ENCODE assay signal across 1 cellular context in the genomic region with DNA sequence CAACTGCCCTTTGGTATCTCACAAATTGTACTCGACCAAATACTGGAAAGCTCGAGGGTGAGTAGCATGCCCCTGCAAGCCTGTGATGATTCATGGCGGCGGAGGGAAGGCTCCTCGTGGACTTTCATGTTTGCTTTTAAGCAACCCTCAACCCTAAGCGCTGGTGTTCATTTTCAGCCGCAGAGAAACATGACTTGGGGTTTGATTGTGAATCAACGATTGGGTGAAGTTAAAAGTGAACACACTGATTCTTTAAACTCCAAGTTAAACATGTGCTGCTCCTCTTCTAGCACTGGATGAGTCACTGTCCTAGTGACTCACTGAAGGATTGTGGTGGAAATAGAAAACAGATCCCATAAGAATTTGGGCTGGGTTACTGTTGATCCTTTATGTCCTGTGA.
TF ChIP-seq lines count a peak whose summit lies in the region.

No MANE protein-coding gene starts in this region.

TF ChIP-seq in HepG2, 621 proteins besides CTCF, POLR2A, EP300 and RAD21 (continues in another document):
- no peak for TF ChIP-seq CHCHD3 (CRISPR knock-in tag; IDR thresholded peaks at IDR 0.05)
- TF ChIP-seq MED1 (CRISPR knock-in tag; IDR thresholded peaks at IDR 0.05) = no peak
- no peak for TF ChIP-seq ZFP36L2 (CRISPR knock-in tag; IDR thresholded peaks at IDR 0.05)
- TF ChIP-seq FOXA3 (CRISPR knock-in tag; IDR thresholded peaks at IDR 0.05) = peak; percentile 71
- TF ChIP-seq HOXA3 (CRISPR knock-in tag; IDR thresholded peaks at IDR 0.05) = peak; percentile 20; the same call in 1 of the 2 replicates
- TF ChIP-seq, protein P1, sequence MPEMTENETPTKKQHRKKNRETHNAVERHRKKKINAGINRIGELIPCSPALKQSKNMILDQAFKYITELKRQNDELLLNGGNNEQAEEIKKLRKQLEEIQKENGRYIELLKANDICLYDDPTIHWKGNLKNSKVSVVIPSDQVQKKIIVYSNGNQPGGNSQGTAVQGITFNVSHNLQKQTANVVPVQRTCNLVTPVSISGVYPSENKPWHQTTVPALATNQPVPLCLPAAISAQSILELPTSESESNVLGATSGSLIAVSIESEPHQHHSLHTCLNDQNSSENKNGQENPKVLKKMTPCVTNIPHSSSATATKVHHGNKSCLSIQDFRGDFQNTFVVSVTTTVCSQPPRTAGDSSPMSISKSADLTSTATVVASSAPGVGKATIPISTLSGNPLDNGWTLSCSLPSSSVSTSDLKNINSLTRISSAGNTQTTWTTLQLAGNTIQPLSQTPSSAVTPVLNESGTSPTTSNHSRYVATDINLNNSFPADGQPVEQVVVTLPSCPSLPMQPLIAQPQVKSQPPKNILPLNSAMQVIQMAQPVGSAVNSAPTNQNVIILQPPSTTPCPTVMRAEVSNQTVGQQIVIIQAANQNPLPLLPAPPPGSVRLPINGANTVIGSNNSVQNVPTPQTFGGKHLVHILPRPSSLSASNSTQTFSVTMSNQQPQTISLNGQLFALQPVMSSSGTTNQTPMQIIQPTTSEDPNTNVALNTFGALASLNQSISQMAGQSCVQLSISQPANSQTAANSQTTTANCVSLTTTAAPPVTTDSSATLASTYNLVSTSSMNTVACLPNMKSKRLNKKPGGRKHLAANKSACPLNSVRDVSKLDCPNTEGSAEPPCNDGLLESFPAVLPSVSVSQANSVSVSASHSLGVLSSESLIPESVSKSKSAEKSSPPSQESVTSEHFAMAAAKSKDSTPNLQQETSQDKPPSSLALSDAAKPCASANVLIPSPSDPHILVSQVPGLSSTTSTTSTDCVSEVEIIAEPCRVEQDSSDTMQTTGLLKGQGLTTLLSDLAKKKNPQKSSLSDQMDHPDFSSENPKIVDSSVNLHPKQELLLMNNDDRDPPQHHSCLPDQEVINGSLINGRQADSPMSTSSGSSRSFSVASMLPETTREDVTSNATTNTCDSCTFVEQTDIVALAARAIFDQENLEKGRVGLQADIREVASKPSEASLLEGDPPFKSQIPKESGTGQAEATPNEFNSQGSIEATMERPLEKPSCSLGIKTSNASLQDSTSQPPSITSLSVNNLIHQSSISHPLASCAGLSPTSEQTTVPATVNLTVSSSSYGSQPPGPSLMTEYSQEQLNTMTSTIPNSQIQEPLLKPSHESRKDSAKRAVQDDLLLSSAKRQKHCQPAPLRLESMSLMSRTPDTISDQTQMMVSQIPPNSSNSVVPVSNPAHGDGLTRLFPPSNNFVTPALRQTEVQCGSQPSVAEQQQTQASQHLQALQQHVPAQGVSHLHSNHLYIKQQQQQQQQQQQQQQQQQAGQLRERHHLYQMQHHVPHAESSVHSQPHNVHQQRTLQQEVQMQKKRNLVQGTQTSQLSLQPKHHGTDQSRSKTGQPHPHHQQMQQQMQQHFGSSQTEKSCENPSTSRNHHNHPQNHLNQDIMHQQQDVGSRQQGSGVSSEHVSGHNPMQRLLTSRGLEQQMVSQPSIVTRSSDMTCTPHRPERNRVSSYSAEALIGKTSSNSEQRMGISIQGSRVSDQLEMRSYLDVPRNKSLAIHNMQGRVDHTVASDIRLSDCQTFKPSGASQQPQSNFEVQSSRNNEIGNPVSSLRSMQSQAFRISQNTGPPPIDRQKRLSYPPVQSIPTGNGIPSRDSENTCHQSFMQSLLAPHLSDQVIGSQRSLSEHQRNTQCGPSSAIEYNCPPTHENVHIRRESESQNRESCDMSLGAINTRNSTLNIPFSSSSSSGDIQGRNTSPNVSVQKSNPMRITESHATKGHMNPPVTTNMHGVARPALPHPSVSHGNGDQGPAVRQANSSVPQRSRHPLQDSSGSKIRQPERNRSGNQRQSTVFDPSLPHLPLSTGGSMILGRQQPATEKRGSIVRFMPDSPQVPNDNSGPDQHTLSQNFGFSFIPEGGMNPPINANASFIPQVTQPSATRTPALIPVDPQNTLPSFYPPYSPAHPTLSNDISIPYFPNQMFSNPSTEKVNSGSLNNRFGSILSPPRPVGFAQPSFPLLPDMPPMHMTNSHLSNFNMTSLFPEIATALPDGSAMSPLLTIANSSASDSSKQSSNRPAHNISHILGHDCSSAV (CRISPR knock-in tag; IDR thresholded peaks at IDR 0.05; ENCODE audit: borderline replicate concordance) = no peak
- TF ChIP-seq HDAC2 (CRISPR knock-in tag; IDR thresholded peaks at IDR 0.05) = 0 out of 2 replicates have a peak, but pooled peaks have one; percentile 21
- TF ChIP-seq, protein P2, sequence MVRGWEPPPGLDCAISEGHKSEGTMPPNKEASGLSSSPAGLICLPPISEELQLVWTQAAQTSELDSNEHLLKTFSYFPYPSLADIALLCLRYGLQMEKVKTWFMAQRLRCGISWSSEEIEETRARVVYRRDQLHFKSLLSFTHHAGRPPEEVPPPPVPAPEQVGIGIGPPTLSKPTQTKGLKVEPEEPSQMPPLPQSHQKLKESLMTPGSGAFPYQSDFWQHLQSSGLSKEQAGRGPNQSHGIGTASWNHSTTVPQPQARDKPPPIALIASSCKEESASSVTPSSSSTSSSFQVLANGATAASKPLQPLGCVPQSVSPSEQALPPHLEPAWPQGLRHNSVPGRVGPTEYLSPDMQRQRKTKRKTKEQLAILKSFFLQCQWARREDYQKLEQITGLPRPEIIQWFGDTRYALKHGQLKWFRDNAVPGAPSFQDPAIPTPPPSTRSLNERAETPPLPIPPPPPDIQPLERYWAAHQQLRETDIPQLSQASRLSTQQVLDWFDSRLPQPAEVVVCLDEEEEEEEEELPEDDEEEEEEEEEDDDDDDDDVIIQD (CRISPR knock-in tag; IDR thresholded peaks at IDR 0.05; ENCODE audit: low read depth) = no peak
- 0 out of 2 replicates have a peak, but pooled peaks have one; percentile 11 for TF ChIP-seq CEBPG (CRISPR knock-in tag; IDR thresholded peaks at IDR 0.05)
- TF ChIP-seq PHF21A (CRISPR knock-in tag; IDR thresholded peaks at IDR 0.05) = no peak
- TF ChIP-seq, protein P3, sequence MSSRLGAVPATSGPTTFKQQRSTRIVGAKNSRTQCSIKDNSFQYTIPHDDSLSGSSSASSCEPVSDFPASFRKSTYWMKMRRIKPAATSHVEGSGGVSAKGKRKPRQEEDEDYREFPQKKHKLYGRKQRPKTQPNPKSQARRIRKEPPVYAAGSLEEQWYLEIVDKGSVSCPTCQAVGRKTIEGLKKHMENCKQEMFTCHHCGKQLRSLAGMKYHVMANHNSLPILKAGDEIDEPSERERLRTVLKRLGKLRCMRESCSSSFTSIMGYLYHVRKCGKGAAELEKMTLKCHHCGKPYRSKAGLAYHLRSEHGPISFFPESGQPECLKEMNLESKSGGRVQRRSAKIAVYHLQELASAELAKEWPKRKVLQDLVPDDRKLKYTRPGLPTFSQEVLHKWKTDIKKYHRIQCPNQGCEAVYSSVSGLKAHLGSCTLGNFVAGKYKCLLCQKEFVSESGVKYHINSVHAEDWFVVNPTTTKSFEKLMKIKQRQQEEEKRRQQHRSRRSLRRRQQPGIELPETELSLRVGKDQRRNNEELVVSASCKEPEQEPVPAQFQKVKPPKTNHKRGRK (CRISPR knock-in tag; IDR thresholded peaks at IDR 0.05) = no peak
- TF ChIP-seq, protein P4, sequence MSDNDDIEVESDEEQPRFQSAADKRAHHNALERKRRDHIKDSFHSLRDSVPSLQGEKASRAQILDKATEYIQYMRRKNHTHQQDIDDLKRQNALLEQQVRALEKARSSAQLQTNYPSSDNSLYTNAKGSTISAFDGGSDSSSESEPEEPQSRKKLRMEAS (IDR thresholded peaks at IDR 0.05) = peak; percentile 72
- no peak for TF ChIP-seq MTA3 (CRISPR knock-in tag; IDR thresholded peaks at IDR 0.05)
- TF ChIP-seq ZNF331 (CRISPR knock-in tag; IDR thresholded peaks at IDR 0.05) = 0 out of 2 replicates have a peak, but pooled peaks have one; percentile 13
- TF ChIP-seq, protein P5, sequence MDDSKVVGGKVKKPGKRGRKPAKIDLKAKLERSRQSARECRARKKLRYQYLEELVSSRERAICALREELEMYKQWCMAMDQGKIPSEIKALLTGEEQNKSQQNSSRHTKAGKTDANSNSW (CRISPR knock-in tag; IDR thresholded peaks at IDR 0.05; ENCODE audit: borderline replicate concordance) = no peak
- 0 out of 2 replicates have a peak, but pooled peaks have one; percentile 27 for TF ChIP-seq MIER3 (CRISPR knock-in tag; IDR thresholded peaks at IDR 0.05; ENCODE audit: borderline replicate concordance)
- TF ChIP-seq, protein P6, sequence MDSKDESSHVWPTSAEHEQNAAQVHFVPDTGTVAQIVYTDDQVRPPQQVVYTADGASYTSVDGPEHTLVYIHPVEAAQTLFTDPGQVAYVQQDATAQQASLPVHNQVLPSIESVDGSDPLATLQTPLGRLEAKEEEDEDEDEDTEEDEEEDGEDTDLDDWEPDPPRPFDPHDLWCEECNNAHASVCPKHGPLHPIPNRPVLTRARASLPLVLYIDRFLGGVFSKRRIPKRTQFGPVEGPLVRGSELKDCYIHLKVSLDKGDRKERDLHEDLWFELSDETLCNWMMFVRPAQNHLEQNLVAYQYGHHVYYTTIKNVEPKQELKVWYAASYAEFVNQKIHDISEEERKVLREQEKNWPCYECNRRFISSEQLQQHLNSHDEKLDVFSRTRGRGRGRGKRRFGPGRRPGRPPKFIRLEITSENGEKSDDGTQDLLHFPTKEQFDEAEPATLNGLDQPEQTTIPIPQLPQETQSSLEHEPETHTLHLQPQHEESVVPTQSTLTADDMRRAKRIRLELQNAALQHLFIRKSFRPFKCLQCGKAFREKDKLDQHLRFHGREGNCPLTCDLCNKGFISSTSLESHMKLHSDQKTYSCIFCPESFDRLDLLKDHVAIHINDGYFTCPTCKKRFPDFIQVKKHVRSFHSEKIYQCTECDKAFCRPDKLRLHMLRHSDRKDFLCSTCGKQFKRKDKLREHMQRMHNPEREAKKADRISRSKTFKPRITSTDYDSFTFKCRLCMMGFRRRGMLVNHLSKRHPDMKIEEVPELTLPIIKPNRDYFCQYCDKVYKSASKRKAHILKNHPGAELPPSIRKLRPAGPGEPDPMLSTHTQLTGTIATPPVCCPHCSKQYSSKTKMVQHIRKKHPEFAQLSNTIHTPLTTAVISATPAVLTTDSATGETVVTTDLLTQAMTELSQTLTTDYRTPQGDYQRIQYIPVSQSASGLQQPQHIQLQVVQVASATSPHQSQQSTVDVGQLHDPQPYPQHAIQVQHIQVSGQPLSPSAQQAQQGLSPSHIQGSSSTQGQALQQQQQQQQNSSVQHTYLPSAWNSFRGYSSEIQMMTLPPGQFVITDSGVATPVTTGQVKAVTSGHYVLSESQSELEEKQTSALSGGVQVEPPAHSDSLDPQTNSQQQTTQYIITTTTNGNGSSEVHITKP (CRISPR knock-in tag; IDR thresholded peaks at IDR 0.05; ENCODE audit: low read depth) = 0 out of 2 replicates have a peak, but pooled peaks have one; percentile 19
- TF ChIP-seq, protein P7, sequence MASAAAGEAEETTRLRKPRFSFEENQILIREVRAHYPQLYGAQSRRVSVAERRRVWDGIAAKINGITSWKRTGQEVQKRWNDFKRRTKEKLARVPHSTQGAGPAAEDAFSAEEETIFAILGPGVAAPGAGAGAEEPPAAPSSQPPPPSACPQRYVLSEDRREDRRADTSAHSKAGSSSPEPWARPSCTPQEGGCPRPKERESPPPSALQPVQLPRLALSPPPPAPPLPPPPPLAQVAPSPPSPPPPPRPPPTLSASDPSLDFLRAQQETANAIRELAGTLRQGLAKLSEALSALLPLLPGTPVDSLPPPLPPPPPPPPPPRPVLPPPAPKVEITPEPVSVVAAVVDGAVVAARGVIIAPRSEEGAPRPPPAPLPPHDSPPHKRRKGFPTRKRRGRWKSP (CRISPR knock-in tag; IDR thresholded peaks at IDR 0.05) = no peak
- TF ChIP-seq MYC (CRISPR knock-in tag; IDR thresholded peaks at IDR 0.05; ENCODE audit: borderline replicate concordance) = peak; percentile 55; the same call in 1 of the 2 replicates
- TF ChIP-seq, protein P8, sequence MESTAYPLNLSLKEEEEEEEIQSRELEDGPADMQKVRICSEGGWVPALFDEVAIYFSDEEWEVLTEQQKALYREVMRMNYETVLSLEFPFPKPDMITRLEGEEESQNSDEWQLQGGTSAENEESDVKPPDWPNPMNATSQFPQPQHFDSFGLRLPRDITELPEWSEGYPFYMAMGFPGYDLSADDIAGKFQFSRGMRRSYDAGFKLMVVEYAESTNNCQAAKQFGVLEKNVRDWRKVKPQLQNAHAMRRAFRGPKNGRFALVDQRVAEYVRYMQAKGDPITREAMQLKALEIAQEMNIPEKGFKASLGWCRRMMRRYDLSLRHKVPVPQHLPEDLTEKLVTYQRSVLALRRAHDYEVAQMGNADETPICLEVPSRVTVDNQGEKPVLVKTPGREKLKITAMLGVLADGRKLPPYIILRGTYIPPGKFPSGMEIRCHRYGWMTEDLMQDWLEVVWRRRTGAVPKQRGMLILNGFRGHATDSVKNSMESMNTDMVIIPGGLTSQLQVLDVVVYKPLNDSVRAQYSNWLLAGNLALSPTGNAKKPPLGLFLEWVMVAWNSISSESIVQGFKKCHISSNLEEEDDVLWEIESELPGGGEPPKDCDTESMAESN (CRISPR knock-in tag; conservative IDR thresholded peaks at IDR 0.05) = 0 out of 2 replicates have a peak, but pooled peaks have one; percentile 31
- no peak for TF ChIP-seq ZNF776 (CRISPR knock-in tag; IDR thresholded peaks at IDR 0.05)
- peak; percentile 42 for TF ChIP-seq SAP130 (CRISPR knock-in tag; IDR thresholded peaks at IDR 0.05; ENCODE audit: low read depth)
- TF ChIP-seq HMG20A (CRISPR knock-in tag; IDR thresholded peaks at IDR 0.05; ENCODE audit: borderline replicate concordance) = 0 out of 2 replicates have a peak, but pooled peaks have one; percentile 31
- TF ChIP-seq KLF15 (CRISPR knock-in tag; IDR thresholded peaks at IDR 0.05; ENCODE audit: borderline replicate concordance) = no peak
- TF ChIP-seq, protein P9, sequence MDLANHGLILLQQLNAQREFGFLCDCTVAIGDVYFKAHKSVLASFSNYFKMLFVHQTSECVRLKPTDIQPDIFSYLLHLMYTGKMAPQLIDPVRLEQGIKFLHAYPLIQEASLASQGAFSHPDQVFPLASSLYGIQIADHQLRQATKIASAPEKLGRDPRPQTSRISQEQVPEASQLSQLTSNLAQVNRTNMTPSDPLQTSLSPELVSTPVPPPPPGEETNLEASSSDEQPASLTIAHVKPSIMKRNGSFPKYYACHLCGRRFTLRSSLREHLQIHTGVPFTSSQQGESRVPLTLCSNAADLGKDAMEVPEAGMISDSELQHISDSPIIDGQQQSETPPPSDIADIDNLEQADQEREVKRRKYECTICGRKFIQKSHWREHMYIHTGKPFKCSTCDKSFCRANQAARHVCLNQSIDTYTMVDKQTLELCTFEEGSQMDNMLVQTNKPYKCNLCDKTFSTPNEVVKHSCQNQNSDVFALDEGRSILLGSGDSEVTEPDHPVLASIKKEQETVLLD (CRISPR knock-in tag; IDR thresholded peaks at IDR 0.05; ENCODE audit: low read depth) = no peak
- TF ChIP-seq KAT8 (CRISPR knock-in tag; IDR thresholded peaks at IDR 0.05) = peak; percentile 24; the same call in 1 of the 2 replicates
- TF ChIP-seq KDM2A (CRISPR knock-in tag; IDR thresholded peaks at IDR 0.05; ENCODE audit: borderline replicate concordance, low read depth) = peak; percentile 29; the same call in 1 of the 2 replicates
- TF ChIP-seq, protein P10, sequence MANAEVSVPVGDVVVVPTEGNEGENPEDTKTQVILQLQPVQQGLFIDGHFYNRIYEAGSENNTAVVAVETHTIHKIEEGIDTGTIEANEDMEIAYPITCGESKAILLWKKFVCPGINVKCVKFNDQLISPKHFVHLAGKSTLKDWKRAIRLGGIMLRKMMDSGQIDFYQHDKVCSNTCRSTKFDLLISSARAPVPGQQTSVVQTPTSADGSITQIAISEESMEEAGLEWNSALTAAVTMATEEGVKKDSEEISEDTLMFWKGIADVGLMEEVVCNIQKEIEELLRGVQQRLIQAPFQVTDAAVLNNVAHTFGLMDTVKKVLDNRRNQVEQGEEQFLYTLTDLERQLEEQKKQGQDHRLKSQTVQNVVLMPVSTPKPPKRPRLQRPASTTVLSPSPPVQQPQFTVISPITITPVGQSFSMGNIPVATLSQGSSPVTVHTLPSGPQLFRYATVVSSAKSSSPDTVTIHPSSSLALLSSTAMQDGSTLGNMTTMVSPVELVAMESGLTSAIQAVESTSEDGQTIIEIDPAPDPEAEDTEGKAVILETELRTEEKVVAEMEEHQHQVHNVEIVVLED (CRISPR knock-in tag; IDR thresholded peaks at IDR 0.05; ENCODE audit: borderline replicate concordance) = no peak
- TF ChIP-seq SOX13 (IDR thresholded peaks at IDR 0.05) = no peak
- TF ChIP-seq SOX13 (CRISPR knock-in tag; conservative IDR thresholded peaks at IDR 0.05 in 1 of 2, IDR thresholded peaks at IDR 0.05 in 1 of 2) = no peak
- peak; percentile 47 for TF ChIP-seq YY1 (IDR thresholded peaks at IDR 0.05; ENCODE audit: insufficient read depth, insufficient replicate concordance, low read depth, low read length)
